ENCODE assay signal across 1 cellular context in genomic region chr19:36972594-36972993, GRCh38.
TF ChIP-seq lines count a peak whose summit lies in the region.

No MANE protein-coding gene starts in this region.

TF ChIP-seq in SK-N-SH treated with all-trans-retinoic acid at 6 μM for 48 hours, 23 proteins besides CTCF, POLR2A, EP300 and RAD21 (continued from another document):
- TF ChIP-seq TSHZ2 (CRISPR knock-in tag; IDR thresholded peaks at IDR 0.05) (no peak), RARB (CRISPR knock-in tag; IDR thresholded peaks at IDR 0.05) (no peak), TCF4 (CRISPR knock-in tag; IDR thresholded peaks at IDR 0.05; ENCODE audit: borderline replicate concordance) (no peak)
- TF ChIP-seq, protein P1, sequence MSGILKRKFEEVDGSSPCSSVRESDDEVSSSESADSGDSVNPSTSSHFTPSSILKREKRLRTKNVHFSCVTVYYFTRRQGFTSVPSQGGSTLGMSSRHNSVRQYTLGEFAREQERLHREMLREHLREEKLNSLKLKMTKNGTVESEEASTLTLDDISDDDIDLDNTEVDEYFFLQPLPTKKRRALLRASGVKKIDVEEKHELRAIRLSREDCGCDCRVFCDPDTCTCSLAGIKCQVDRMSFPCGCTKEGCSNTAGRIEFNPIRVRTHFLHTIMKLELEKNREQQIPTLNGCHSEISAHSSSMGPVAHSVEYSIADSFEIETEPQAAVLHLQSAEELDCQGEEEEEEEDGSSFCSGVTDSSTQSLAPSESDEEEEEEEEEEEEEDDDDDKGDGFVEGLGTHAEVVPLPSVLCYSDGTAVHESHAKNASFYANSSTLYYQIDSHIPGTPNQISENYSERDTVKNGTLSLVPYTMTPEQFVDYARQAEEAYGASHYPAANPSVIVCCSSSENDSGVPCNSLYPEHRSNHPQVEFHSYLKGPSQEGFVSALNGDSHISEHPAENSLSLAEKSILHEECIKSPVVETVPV (CRISPR knock-in tag; IDR thresholded peaks at IDR 0.05), result no peak
